ENCODE assay signal across 30 cellular contexts in the genomic region with DNA sequence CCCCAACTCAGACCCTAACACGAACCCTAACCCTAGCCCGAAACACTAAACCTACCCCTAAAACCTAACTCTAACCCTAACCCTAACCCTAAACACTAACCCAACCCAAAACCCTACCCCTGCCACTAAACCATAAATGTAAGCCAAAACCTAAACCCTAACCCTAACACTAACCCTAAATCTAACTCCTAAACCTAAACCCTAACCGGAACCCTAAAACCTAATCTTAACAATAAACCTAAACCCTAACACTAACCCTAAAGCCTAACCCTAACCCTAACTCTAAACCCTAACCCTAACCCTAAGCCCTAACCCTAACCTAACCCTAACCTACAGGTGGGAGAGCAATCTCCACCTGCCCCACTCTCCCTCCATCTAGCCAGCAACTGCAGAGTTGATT.
"Had no signal": no experiment of that assay in that cellular context is flagged by ENCODE, and none has a peak within 500 bp of the region (broad histone marks: within the 10 kb centered on the region; RNA-seq: fewer than 3 reads in every experiment).

No MANE protein-coding gene starts in this region.

- H3K4me1 ChIP-seq: colonic mucosa, esophagus muscularis mucosa, foreskin keratinocyte, gastrocnemius medialis had no signal

- H3K36me3 Mint-ChIP-seq: activated naive CD8-positive, alpha-beta T cell had no signal

- H3K27ac Mint-ChIP-seq: activated B cell treated with CpG ODN at 0.5 μM for 24 hours; activated CD8-positive, alpha-beta T cell treated with anti-CD3 and anti-CD28 coated beads for 36 hours; activated naive CD8-positive, alpha-beta T cell; activated T-helper 17 cell treated with anti-CD3 and anti-CD28 coated beads, Interleukin-2, amount 50 U/mL, for 72 hours; T-helper 17 cell; T-helper 2 cell treated with Interferon-gamma antibody and Interleukin-4, amounts not matched to agents 5 μg/mL and 100 μg/mL, for 36 hours had no signal

- H3K4me1 Mint-ChIP-seq: activated B cell treated with CpG ODN at 0.5 μM for 24 hours; activated T-helper 17 cell treated with anti-CD3 and anti-CD28 coated beads, Interleukin-2, amount 50 U/mL, for 72 hours had no signal

- H3K4me3 Mint-ChIP-seq: activated B cell treated with CpG ODN at 0.5 μM for 24 hours; activated CD8-positive, alpha-beta T cell treated with anti-CD3 and anti-CD28 coated beads for 36 hours; activated naive CD8-positive, alpha-beta T cell; activated T-cell treated with anti-CD3 and anti-CD28 coated beads, Interleukin-2, amount 50 U/mL, for 4 hours; activated T-helper 17 cell treated with anti-CD3 and anti-CD28 coated beads, Interleukin-2, amount 50 U/mL, for 72 hours; T-helper 17 cell; T-helper 2 cell treated with Interferon-gamma antibody and Interleukin-4, amounts not matched to agents 5 μg/mL and 100 μg/mL, for 36 hours had no signal

- H3K27ac ChIP-seq: brain microvascular endothelial cell, colonic mucosa, esophagus muscularis mucosa, foreskin keratinocyte, gastrocnemius medialis, heart left ventricle, WERI-Rb-1 had no signal

- H3K4me3 ChIP-seq: colonic mucosa, esophagus muscularis mucosa, gastrocnemius medialis, heart left ventricle had no signal

- H3K36me3 ChIP-seq: brain microvascular endothelial cell, colonic mucosa, esophagus muscularis mucosa, gastrocnemius medialis, heart left ventricle, WERI-Rb-1 had no signal

- FAIRE-seq: astrocyte had no signal

- H3K9me3 ChIP-seq: colonic mucosa, gastrocnemius medialis had no signal

- H3K9me3 Mint-ChIP-seq: activated B cell treated with CpG ODN at 0.5 μM for 24 hours; activated CD8-positive, alpha-beta T cell treated with anti-CD3 and anti-CD28 coated beads for 36 hours; activated T-cell treated with anti-CD3 and anti-CD28 coated beads, Interleukin-2, amount 50 U/mL, for 4 hours; activated T-helper 17 cell treated with anti-CD3 and anti-CD28 coated beads, Interleukin-2, amount 50 U/mL, for 72 hours; T-helper 2 cell treated with Interferon-gamma antibody and Interleukin-4, amounts not matched to agents 5 μg/mL and 100 μg/mL, for 36 hours had no signal

- H3K27me3 Mint-ChIP-seq: activated CD8-positive, alpha-beta T cell treated with anti-CD3 and anti-CD28 coated beads for 36 hours; activated naive CD8-positive, alpha-beta T cell; activated T-helper 17 cell treated with anti-CD3 and anti-CD28 coated beads, Interleukin-2, amount 50 U/mL, for 72 hours had no signal

- DNase-seq: activated B cell treated with CpG ODN at 0.5 μM for 24 hours; activated CD4-positive, alpha-beta T cell treated with anti-CD3 and anti-CD28 coated beads for 48 hours; activated CD4-positive, alpha-beta T cell treated with anti-CD3 and anti-CD28 coated beads, Interleukin-2, amount 50 U/mL, for 1 hour; activated CD4-positive, alpha-beta T cell treated with anti-CD3 and anti-CD28 coated beads, Interleukin-2, amount 50 U/mL, for 48 hours; activated CD8-positive, alpha-beta memory T cell treated with anti-CD3 and anti-CD28 coated beads for 24 hours; activated CD8-positive, alpha-beta T cell treated with anti-CD3 and anti-CD28 coated beads for 36 hours; activated effector memory CD4-positive, alpha-beta T cell treated with Interleukin-2 at 50 U/mL for 16 hours; activated gamma-delta T cell treated with Interleukin-2 at 50 U/mL for 16 hours; activated naive CD4-positive, alpha-beta T cell treated with anti-CD3 and anti-CD28 coated beads, Interleukin-2, amount 50 U/mL, for 16 hours; activated naive CD4-positive, alpha-beta T cell treated with Interleukin-2 at 50 U/mL for 16 hours; activated T-cell treated with anti-CD3 and anti-CD28 coated beads, Interleukin-2, amount 50 U/mL, for 4 hours; amniotic stem cell; anterior cingulate cortex; brain microvascular endothelial cell; caudate nucleus; colonic mucosa; effector CD8-positive, alpha-beta T cell; erythroblast; foreskin keratinocyte; gastrocnemius medialis; glutamatergic neuron; heart left ventricle; T-helper 17 cell; T1000; WERI-Rb-1 had no signal

- H3K27me3 ChIP-seq: brain microvascular endothelial cell, colonic mucosa, esophagus muscularis mucosa, foreskin keratinocyte, gastrocnemius medialis had no signal

- ATAC-seq: activated CD8-positive, alpha-beta T cell treated with anti-CD3 and anti-CD28 coated beads for 36 hours; activated T-cell treated with anti-CD3 and anti-CD28 coated beads, Interleukin-2, amount 50 U/mL, for 4 hours; activated T-helper 17 cell treated with anti-CD3 and anti-CD28 coated beads, Interleukin-2, amount 50 U/mL, for 72 hours; foreskin keratinocyte; gastrocnemius medialis; heart left ventricle; T-helper 17 cell had no signal
